In genomic region chr1:210771131-210771530, GRCh38 we compare ENCODE assay signal across 21 cellular contexts.
"Had no signal": no experiment of that assay in that cellular context is flagged by ENCODE, and none has a peak within 500 bp of the region (broad histone marks: within the 10 kb centered on the region; RNA-seq: fewer than 3 reads in every experiment).

No MANE protein-coding gene starts in this region.

- DNase-seq: activated CD4-positive, alpha-beta T cell treated with anti-CD3 and anti-CD28 coated beads, Interleukin-2, amount 10 ng/mL, durations not matched to agents 7 days and 5 days; activated CD4-positive, CD25-positive, alpha-beta regulatory T cell treated with anti-CD3 and anti-CD28 coated beads, Interleukin-2, amount 50 U/mL, for 72 hours; activated CD8-positive, alpha-beta memory T cell treated with anti-CD3 and anti-CD28 coated beads, Interleukin-2, amount 10 ng/mL, durations not matched to agents 7 days and 5 days; activated CD8-positive, alpha-beta T cell treated with anti-CD3 and anti-CD28 coated beads for 36 hours; activated effector memory CD4-positive, alpha-beta T cell treated with anti-CD3 and anti-CD28 coated beads, Interleukin-2, amount 50 U/mL, for 16 hours; activated naive CD4-positive, alpha-beta T cell treated with anti-CD3 and anti-CD28 coated beads, Interleukin-2, amount 10 ng/mL, durations not matched to agents 7 days and 5 days; activated T-cell treated with anti-CD3 and anti-CD28 coated beads for 4 hours; cerebellar nuclear complex; cortex of kidney; effector CD8-positive, alpha-beta T cell; erythroblast; foreskin keratinocyte; immature natural killer cell; lower lobe of right lung; natural killer cell; stimulated activated CD4-positive, alpha-beta T cell treated with anti-CD3 and anti-CD28 coated beads, Interleukin-4, amount 100 ng/mL, for 24 hours; substantia nigra; thyroid gland; upper lobe of right lung; WERI-Rb-1 had no signal

- ATAC-seq: activated CD8-positive, alpha-beta memory T cell treated with anti-CD3 and anti-CD28 coated beads, Interleukin-2, amount 10 ng/mL, durations not matched to agents 7 days and 5 days; activated CD8-positive, alpha-beta T cell treated with anti-CD3 and anti-CD28 coated beads for 36 hours; foreskin keratinocyte; left lobe of liver; lower lobe of right lung; natural killer cell; upper lobe of right lung had no signal
